8 cellular contexts compared by ENCODE assay signal in the genomic region with DNA sequence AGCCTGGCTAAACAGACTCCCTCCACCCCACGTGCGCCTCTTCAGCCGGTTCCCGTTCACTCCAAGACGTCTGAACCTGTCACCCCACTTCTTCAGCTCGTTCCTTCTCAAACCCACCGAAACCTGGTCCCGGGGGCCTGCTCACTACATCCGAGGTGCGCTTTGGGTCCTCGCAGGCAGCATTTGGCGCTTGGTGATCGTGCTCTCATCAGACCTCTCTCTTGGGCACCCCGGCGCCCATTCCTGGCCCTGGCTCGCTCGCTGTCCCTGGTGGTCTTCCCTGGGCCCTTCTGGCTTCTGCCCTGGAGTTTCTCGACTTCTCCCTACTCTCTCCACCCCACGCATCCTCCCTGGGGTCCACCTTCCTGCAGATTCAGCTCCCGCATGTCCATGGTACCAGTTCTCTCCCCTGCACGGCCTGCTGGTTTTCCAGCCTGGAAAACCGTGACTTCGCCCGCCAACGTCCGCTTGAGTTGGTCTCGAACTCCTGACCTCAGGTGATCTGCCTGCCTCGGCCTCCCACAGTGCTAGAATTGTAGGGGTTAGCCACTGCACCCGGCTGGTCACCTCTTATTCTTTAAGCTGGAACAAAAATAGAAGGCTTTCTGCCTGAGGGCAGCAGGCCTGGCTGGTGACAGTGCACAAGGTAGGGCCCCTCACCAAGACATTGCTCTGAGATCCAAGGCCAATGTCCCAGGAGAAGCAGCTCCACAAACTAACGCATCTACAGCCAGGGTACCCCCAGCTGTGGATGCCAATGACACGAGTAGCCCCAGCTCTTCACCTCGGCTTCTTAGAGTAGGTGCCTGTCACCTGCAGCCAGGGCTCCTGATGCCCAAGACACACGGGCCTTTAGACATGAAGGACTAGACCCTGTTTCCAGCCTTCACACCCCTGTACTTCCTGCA. TPM values are rescaled to one million over a fixed set of nuclear protein-coding genes. Genes with fewer than 3 reads are reported as not detected.
DNase-seq lines count a peak whose midpoint lies in the region; ATAC-seq and TF ChIP-seq lines count a peak whose summit lies in the region.

No MANE protein-coding gene starts in this region.

- no peaks in the 10 kb centered on the region for H3K27me3 ChIP-seq in sigmoid colon

- H3K36me3 ChIP-seq in SK-N-MC (ENCODE audit: insufficient read depth, low read length) (no peaks in the 10 kb centered on the region), sigmoid colon (peaks cover 0 to 7% (median 0%) of the 10 kb centered on the region in 4 donors)

- H3K9ac ChIP-seq in SK-N-MC (ENCODE audit: insufficient read length): no peak overlapping the region

- intact Hi-C loops in sigmoid colon (cut with DNase I): no loop called here

- 72% methylated on average over 33 of the region's 33 CpGs for WGBS in sigmoid colon, 2 donors

- peaks cover 0 to 30% (median 23%) of the 10 kb centered on the region in 4 donors for H3K4me1 ChIP-seq in sigmoid colon

- H3K27ac ChIP-seq in SK-N-MC: no peak overlapping the region
- H3K27ac ChIP-seq in sigmoid colon: peak overlapping the region; percentile 84 to 90 (median 88)

- peak; percentile 5 for ATAC-seq in GM19438 (IDR thresholded peaks at IDR 0.05; ENCODE audit: low read depth, unreplicated experiment)
- no peak for ATAC-seq in HG03442 (IDR thresholded peaks at IDR 0.05; ENCODE audit: unreplicated experiment)

- H3K9me3 ChIP-seq in SK-N-MC (ENCODE audit: low read depth, low read length): no peaks in the 10 kb centered on the region
- H3K9me3 ChIP-seq in sigmoid colon: no peaks in the 10 kb centered on the region

- no peak for TF ChIP-seq CTCF in fibroblast of the aortic adventitia (IDR thresholded peaks at IDR 0.05; ENCODE audit: insufficient read depth, low read length)
- no peak for TF ChIP-seq CTCF in sigmoid colon (IDR thresholded peaks at IDR 0.05)

- no peak for TF ChIP-seq EP300 in sigmoid colon (IDR thresholded peaks at IDR 0.05)

- TF ChIP-seq POLR2A in sigmoid colon (IDR thresholded peaks at IDR 0.05): no peak

- peak overlapping the region; percentile 83 for H3K4me3 ChIP-seq in SK-N-MC
- H3K4me3 ChIP-seq in fibroblast of the aortic adventitia (ENCODE audit: low read depth, low read length): peak overlapping the region; percentile 64
- H3K4me3 ChIP-seq in sigmoid colon: peak overlapping the region; percentile 61 to 97 (median 86)

- no peak for DNase-seq in SK-N-MC (ENCODE audit: low read depth, low spot score)
- no peak for DNase-seq in fibroblast of the aortic adventitia (ENCODE audit: low read depth)
- no peak for DNase-seq in sigmoid colon
- no peak for DNase-seq in stimulated activated CD4-positive, alpha-beta T cell treated with anti-CD3 and anti-CD28 coated beads, Interleukin-4, amount 100 ng/mL, for 4 hours
- no peak for DNase-seq in stimulated activated CD4-positive, alpha-beta T cell treated with anti-CD3 and anti-CD28 coated beads, Interleukin-12 subunit alpha, Interleukin-12 subunit beta, amount 100 ng/mL, for 4 hours
- no peak for DNase-seq in middle frontal gyrus (ENCODE audit: extremely low spot score, low spot score)

RNA-seq across cellular contexts. Expression of gene MEAK7, which starts 1.0 kb away (rescaled TPM):
- total RNA-seq in fibroblast of the aortic adventitia (ENCODE audit: low replicate concordance) (12.4 and 19.1 TPM in 2 replicates), sigmoid colon (10 to 100 TPM; 10.0 to 13.7 (median 12.1) TPM)
- polyA plus RNA-seq in sigmoid colon: 10 to 100 TPM in 1 of 3 donors, 1 to 10 TPM in 2; 4.2 to 12.2 (median 8.6) TPM
